27 cellular contexts compared by ENCODE assay signal in the genomic region with DNA sequence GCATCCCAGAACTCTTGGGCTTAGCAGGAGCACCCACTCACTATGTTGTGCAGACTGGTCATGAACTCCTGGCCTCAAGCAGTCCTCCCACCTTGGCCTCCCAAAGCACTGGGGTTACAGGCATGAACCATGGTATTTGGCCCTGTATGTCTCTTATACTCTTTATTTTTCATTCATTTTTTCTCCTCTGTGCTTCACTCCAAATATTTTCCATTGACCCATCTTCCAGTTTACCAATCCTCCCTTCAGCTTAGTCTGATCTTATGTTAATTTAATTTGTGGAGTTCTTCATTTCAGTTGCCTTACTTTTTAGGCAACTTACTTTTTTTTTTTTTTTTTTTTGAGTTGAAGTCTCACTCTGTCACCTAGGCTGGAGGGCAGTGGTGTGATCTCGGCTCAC.
"Had no signal": no experiment of that assay in that cellular context is flagged by ENCODE, and none has a peak within 500 bp of the region (broad histone marks: within the 10 kb centered on the region; RNA-seq: fewer than 3 reads in every experiment).

No MANE protein-coding gene starts in this region.

- H3K27me3 Mint-ChIP-seq: effector memory CD8-positive, alpha-beta T cell; naive thymus-derived CD4-positive, alpha-beta T cell; stimulated activated memory B cell treated with anti-CD40 and anti-IgM and Interleukin-4, amounts not matched to agents 10 μg/mL and 1 μg/mL and 100 μg/mL, for 72 hours; type B pancreatic cell had no signal

- DNase-seq: cortex of kidney; effector memory CD8-positive, alpha-beta T cell; erythroblast; esophagus squamous epithelium; foreskin melanocyte; glutamatergic neuron; heart right ventricle; hippocampal formation; left cardiac atrium; left lung; mesendoderm; midbrain; naive thymus-derived CD4-positive, alpha-beta T cell; occipital lobe; ovary; posterior cingulate gyrus; psoas muscle; right cardiac atrium; sigmoid colon; stimulated activated CD4-positive, alpha-beta T cell treated with anti-CD3 and anti-CD28 coated beads, Interleukin-2, amount 100 ng/mL, for 24 hours; stimulated activated CD4-positive, alpha-beta T cell treated with anti-CD3 and anti-CD28 coated beads, Interleukin-4, amount 100 ng/mL, for 24 hours; stimulated activated naive CD8-positive, alpha-beta T cell treated with anti-CD3 and anti-CD28 coated beads, Interleukin-15, Interleukin-2, amounts not matched to agents 100 U/mL and 50 U/mL, for 24 hours; substantia nigra; testis; tibial artery had no signal

- H3K9me3 ChIP-seq: psoas muscle, testis had no signal

- ATAC-seq: effector memory CD8-positive, alpha-beta T cell; heart right ventricle; left lung; naive thymus-derived CD4-positive, alpha-beta T cell; psoas muscle; right cardiac atrium; stimulated activated memory B cell treated with anti-CD40 and anti-IgM and Interleukin-4, amounts not matched to agents 10 μg/mL and 1 μg/mL and 100 μg/mL, for 72 hours; stimulated activated naive CD8-positive, alpha-beta T cell treated with anti-CD3 and anti-CD28 coated beads, Interleukin-15, Interleukin-2, amounts not matched to agents 100 U/mL and 50 U/mL, for 24 hours had no signal

- H3K36me3 ChIP-seq: heart right ventricle, left lung, ovary, sigmoid colon had no signal

- H3K4me3 ChIP-seq: esophagus squamous epithelium, heart right ventricle, left lung, ovary, psoas muscle, sigmoid colon, testis, tibial artery had no signal

- H3K27ac ChIP-seq: esophagus squamous epithelium, heart right ventricle, left lung, ovary, psoas muscle, sigmoid colon, testis, tibial artery had no signal

- H3K36me3 Mint-ChIP-seq: type B pancreatic cell had no signal

- H3K27me3 ChIP-seq: esophagus squamous epithelium, heart right ventricle, left lung, ovary, sigmoid colon, testis, tibial artery had no signal

- H3K4me1 ChIP-seq: heart right ventricle, left lung, psoas muscle, sigmoid colon, testis, tibial artery had no signal

- H3K27ac Mint-ChIP-seq: effector memory CD8-positive, alpha-beta T cell; naive thymus-derived CD4-positive, alpha-beta T cell; stimulated activated memory B cell treated with anti-CD40 and anti-IgM and Interleukin-4, amounts not matched to agents 10 μg/mL and 1 μg/mL and 100 μg/mL, for 72 hours; type B pancreatic cell had no signal

- H3K4me1 Mint-ChIP-seq: stimulated activated memory B cell treated with anti-CD40 and anti-IgM and Interleukin-4, amounts not matched to agents 10 μg/mL and 1 μg/mL and 100 μg/mL, for 72 hours had no signal

- H3K4me3 Mint-ChIP-seq: effector memory CD8-positive, alpha-beta T cell; naive thymus-derived CD4-positive, alpha-beta T cell; stimulated activated memory B cell treated with anti-CD40 and anti-IgM and Interleukin-4, amounts not matched to agents 10 μg/mL and 1 μg/mL and 100 μg/mL, for 72 hours; type B pancreatic cell had no signal
